10 cellular contexts compared by ENCODE assay signal in the genomic region with DNA sequence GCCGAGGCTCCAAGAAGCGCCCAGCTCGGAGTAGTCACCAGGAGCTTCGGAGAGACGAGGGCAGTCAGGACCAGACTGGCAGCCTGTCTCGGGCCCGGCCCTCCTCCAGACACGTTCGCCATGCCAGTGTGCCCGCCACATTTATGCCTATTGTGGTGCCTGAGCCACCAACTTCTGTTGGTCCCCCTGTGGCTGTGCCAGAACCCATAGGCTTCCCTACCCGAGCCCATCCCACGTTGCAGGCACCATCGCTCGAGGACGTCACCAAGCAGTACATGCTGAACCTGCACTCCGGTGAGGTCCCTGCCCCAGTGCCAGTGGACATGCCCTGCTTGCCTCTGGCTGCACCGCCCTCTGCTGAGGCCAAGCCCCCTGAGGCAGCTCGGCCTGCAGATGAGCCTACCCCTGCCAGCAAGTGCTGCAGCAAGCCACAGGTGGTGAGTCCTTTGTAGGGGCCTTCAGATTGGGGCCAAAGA. TPM values are rescaled to one million over a fixed set of nuclear protein-coding genes. Genes with fewer than 3 reads are reported as not detected.
A peak's percentile ranks its signal among the peaks of the same experiment; 100 is the strongest.
DNase-seq lines count a peak whose midpoint lies in the region; ATAC-seq and TF ChIP-seq lines count a peak whose summit lies in the region.
"Had no signal": no experiment of that assay in that cellular context is flagged by ENCODE, and none has a peak within 500 bp of the region (broad histone marks: within the 10 kb centered on the region; RNA-seq: fewer than 3 reads in every experiment).

No MANE protein-coding gene starts in this region.

- no peaks in the 10 kb centered on the region for H3K27me3 ChIP-seq in ovary
- no peaks in the 10 kb centered on the region for H3K27me3 ChIP-seq in uterus

- no peak for ATAC-seq in GM21576 (IDR thresholded peaks at IDR 0.05; ENCODE audit: unreplicated experiment)

- TF ChIP-seq CTCF in fibroblast of pulmonary artery (IDR thresholded peaks at IDR 0.05; ENCODE audit: low read length, missing control alignments) (no peak), ovary (IDR thresholded peaks at IDR 0.05) (no peak), uterus (IDR thresholded peaks at IDR 0.05) (no peak)

- TF ChIP-seq EP300 in ovary (IDR thresholded peaks at IDR 0.05) = no peak

- H3K4me3 ChIP-seq in fibroblast of pulmonary artery (replicated peaks; ENCODE audit: low read depth, low read length) (peak overlapping the region; percentile 51), ovary (peak overlapping the region; percentile 11), uterus (peak overlapping the region; percentile 37 to 46)

- H3K27ac ChIP-seq in angular gyrus (ENCODE audit: low read depth, low read length) (peak overlapping the region; percentile 20), ovary (no peak overlapping the region), uterus (peak overlapping the region; percentile 91 to 93)
- H3K27ac ChIP-seq: WERI-Rb-1 had no signal

- no peaks in the 10 kb centered on the region for H3K36me3 ChIP-seq in ovary
- H3K36me3 ChIP-seq in uterus = no peaks in the 10 kb centered on the region

- H3K4me1 ChIP-seq in ovary (ENCODE audit: insufficient read depth) = peaks cover 57% of the 10 kb centered on the region
- H3K4me1 ChIP-seq in uterus = peaks cover 1 to 15% of the 10 kb centered on the region in 2 donors

- no peaks in the 10 kb centered on the region for H3K9me3 ChIP-seq in ovary
- no peaks in the 10 kb centered on the region for H3K9me3 ChIP-seq in uterus

- DNase-seq in fibroblast of pulmonary artery (ENCODE audit: low read depth) (no peak), ovary (peak in 1 of 5 donors; percentile 30), uterus (no peak), SIG-M5 (lab: John Stamatoyannopoulos, UW) (no peak), kidney tubule cell (ENCODE audit: low spot score) (no peak)
- DNase-seq: NCI-H2171 treated with DMSO at 0.1 percent for 48 hours, WERI-Rb-1 had no signal

- TF ChIP-seq POLR2A in ovary (IDR thresholded peaks at IDR 0.05) (no peak), uterus (IDR thresholded peaks at IDR 0.05) (no peak)

- WGBS in ovary, 3 donors = 67 to 73% (median 67%) methylated on average over 17 to 18 of the region's 18 CpGs

- intact Hi-C loops in ovary (cut with DNase I) (no loop called here), uterus (cut with DNase I; ENCODE audit: low total_unique reads) (no loop called here)

RNA-seq across cellular contexts. Expression of a gene that starts 3.4 kb away (rescaled TPM):
- total RNA-seq in ovary (10 to 100 TPM; 29.8 to 83.8 (median 46.7) TPM), uterus (100 to 1,000 TPM in 1 of 4 donors, 10 to 100 TPM in 3; 17.9 to 174 (median 58.6) TPM)
- polyA plus RNA-seq in ovary = 10 to 100 TPM; 21.0 to 38.0 TPM
- polyA plus RNA-seq: IgD-negative memory B cell had no signal

RNA-seq across cellular contexts. Expression of a gene that starts 39.3 kb away (rescaled TPM):
- total RNA-seq in ovary (1 to 10 TPM in 2 of 7 donors, under 1 TPM in 4, not detected in 1; 0.23 to 1.4 (median 0.62) TPM), uterus (1 to 10 TPM in 1 of 4 donors, under 1 TPM in 1, not detected in 2; 0.76 to 1.0 TPM)
- polyA plus RNA-seq in ovary = under 1 TPM; 0.57 to 0.79 TPM
- polyA plus RNA-seq: IgD-negative memory B cell had no signal

Comparison
In these comparisons a context has a peak if more than half of its experiments do, and no peak if none do; other contexts are left out.
1. H3K27ac ChIP-seq: peak in angular gyrus (single experiment) and uterus (2 of 2); none in ovary (0 of 2).
2. Peak in every context shown above with its lines, with median percentiles within 50 percentile points of each other: H3K4me3 ChIP-seq.